17 cellular contexts compared by ENCODE assay signal in the genomic region with DNA sequence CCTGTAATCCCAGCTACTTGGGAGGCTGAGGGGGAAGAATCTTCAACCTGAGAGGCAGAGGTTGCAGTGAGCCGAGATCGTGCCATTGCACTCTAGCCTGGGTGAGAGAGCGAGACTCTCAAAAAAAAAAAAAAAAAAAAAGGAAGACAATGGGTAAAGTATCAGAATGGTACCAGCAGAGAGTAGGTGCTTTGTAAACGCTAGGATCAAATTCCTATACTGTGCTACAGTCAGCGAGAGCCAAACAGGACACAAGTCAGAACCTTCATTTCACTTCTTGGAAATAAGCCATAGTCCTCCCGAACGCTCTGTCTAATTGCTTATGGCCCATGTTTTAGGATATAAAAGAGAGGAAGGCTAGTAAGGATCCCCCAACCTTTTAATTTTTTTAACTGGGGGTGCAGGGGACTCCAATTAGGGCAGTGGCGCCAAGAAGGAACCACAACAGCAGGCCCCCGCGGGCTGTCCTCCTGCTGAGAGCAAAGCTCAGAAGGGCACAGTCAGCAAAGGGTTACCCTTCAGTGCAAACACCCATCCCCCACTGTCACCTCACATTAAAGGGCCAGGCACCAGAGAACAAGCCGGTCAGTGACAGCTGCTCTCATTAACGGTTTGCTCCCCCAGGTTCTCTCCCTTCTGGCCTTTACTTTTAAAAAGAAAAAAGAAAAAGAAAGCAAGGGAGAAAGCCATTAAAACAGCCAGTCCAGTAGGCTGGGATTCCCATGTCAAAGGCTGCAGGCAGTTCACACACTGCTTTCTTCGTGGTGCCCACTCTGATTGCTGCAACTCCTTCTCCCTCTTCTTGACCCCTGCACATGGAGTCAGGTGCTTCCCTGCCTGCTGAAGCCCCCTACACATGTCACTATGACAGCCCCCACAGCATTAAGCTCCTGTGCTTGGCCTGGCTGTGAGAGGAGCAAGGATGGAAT.
DNase-seq lines count a peak whose midpoint lies in the region; ATAC-seq, FAIRE-seq and TF ChIP-seq lines count a peak whose summit lies in the region.
"Had no signal": no experiment of that assay in that cellular context is flagged by ENCODE, and none has a peak within 500 bp of the region (broad histone marks: within the 10 kb centered on the region; RNA-seq: fewer than 3 reads in every experiment).

No MANE protein-coding gene starts in this region.

- no peak for ATAC-seq in omental fat pad (ENCODE audit: low FRiP score)
- ATAC-seq in GM18519 (IDR thresholded peaks at IDR 0.05; ENCODE audit: low FRiP score, unreplicated experiment): no peak
- ATAC-seq: left lung had no signal

- intact Hi-C loops in kidney (cut with DNase I): no loop called here

- peak overlapping the region; percentile 29 to 80 for H3K27ac ChIP-seq in kidney (ENCODE audit: low read depth in 2 of 2, low read length in 2 of 2)
- peak overlapping the region; percentile 29 for H3K27ac ChIP-seq in trophoblast cell (ENCODE audit: low read depth, low read length)

- H4K8ac ChIP-seq in trophoblast cell (ENCODE audit: low read depth, low read length): no peak overlapping the region

- H2AFZ ChIP-seq in trophoblast cell (ENCODE audit: insufficient read depth, low read length, poor library complexity): no peak overlapping the region

- H3K79me2 ChIP-seq in trophoblast cell (ENCODE audit: control insufficient read depth, insufficient read depth, low read length, poor library complexity): peaks cover 7% of the 10 kb centered on the region

- H3K18ac ChIP-seq in trophoblast cell (ENCODE audit: low read length): peak overlapping the region; percentile 34

- DNase-seq in HEK293T (ENCODE audit: extremely low spot score): no peak
- no peak for DNase-seq in adipocyte (ENCODE audit: low read depth)
- DNase-seq in kidney: no peak
- DNase-seq in trophoblast cell: no peak
- DNase-seq in NOMO-1 treated with dmso at 0.1 percent for 144 hours (lab: John Stamatoyannopoulos, UW; ENCODE audit: unreplicated experiment): no peak
- DNase-seq in omental fat pad (ENCODE audit: low spot score): no peak
- no peak for DNase-seq in NCI-H2081 (lab: John Stamatoyannopoulos, UW)
- DNase-seq: activated CD4-positive, alpha-beta T cell treated with anti-CD3 and anti-CD28 coated beads, Interleukin-2, amount 50 U/mL, for 48 hours; activated naive CD8-positive, alpha-beta T cell treated with anti-CD3 and anti-CD28 coated beads for 36 hours; activated T-cell treated with anti-CD3 and anti-CD28 coated beads, Interleukin-2, amount 50 U/mL, for 48 hours; effector memory CD4-positive, alpha-beta T cell; IMR-90; left lung; naive B cell; NCI-H2029 treated with DMSO at 0.1 percent for 48 hours; NCI-H526 had no signal

- H3K9ac ChIP-seq in adipocyte (ENCODE audit: low read length) (peak overlapping the region; percentile 47), kidney (ENCODE audit: low read length in 2 of 2) (peak overlapping the region; percentile 30 to 41), trophoblast cell (ENCODE audit: low read length) (no peak overlapping the region)

- peaks cover 32% of the 10 kb centered on the region for H3K79me1 ChIP-seq in trophoblast cell (ENCODE audit: low read length)

- H3K9me3 ChIP-seq in adipocyte (ENCODE audit: control insufficient read depth, low read length) (no peaks in the 10 kb centered on the region), kidney (ENCODE audit: control insufficient read depth in 1 of 2, low read length in 2 of 2) (no peaks in the 10 kb centered on the region), trophoblast cell (ENCODE audit: insufficient read depth, low read depth, low read length) (no peaks in the 10 kb centered on the region)
- H3K9me3 ChIP-seq: left lung had no signal

- H3K14ac ChIP-seq in trophoblast cell (ENCODE audit: low read length): no peak overlapping the region

- POLR2A ChIA-PET in HEK293T (lab: Yijun Ruan, JAX): no interaction called here

- H3K4ac ChIP-seq in trophoblast cell (ENCODE audit: low read depth, low read length): no peak overlapping the region

- H3K23ac ChIP-seq in trophoblast cell (ENCODE audit: low read length): no peak overlapping the region

- FAIRE-seq in kidney (lab: Jason Lieb, UNC): no peak

- peaks cover 94% of the 10 kb centered on the region for H3K36me3 ChIP-seq in adipocyte (ENCODE audit: control insufficient read depth, insufficient read depth, low read length, severe bottlenecking)
- H3K36me3 ChIP-seq in kidney (ENCODE audit: control insufficient read depth in 1 of 2, insufficient read depth in 2 of 2, low read length in 2 of 2): peaks cover 33 to 59% of the 10 kb centered on the region in 2 donors
- H3K36me3 ChIP-seq in trophoblast cell (ENCODE audit: control insufficient read depth in 1 of 2, insufficient read depth in 2 of 2, low read length in 2 of 2): peaks cover 43 to 69% of the 10 kb centered on the region in 2 experiments

- H4K91ac ChIP-seq in trophoblast cell (ENCODE audit: low read depth, low read length): peak overlapping the region; percentile 16

- TF ChIP-seq CTCF in kidney (IDR thresholded peaks at IDR 0.05; ENCODE audit: borderline replicate concordance, extremely low read depth, insufficient read depth) (no peak), omental fat pad (IDR thresholded peaks at IDR 0.05) (no peak)

- CTCF ChIA-PET in HEK293T (lab: Yijun Ruan, JAX): no interaction called here

- no peak overlapping the region for H3K4me2 ChIP-seq in trophoblast cell (ENCODE audit: low read length)

- peaks cover 66% of the 10 kb centered on the region for H3K4me1 ChIP-seq in adipocyte (ENCODE audit: control insufficient read depth, insufficient read depth, low read length)
- H3K4me1 ChIP-seq in kidney (ENCODE audit: control insufficient read depth in 1 of 2, insufficient read depth in 1 of 2, low read depth in 1 of 2, low read length in 2 of 2): peaks cover 57 to 60% of the 10 kb centered on the region in 2 donors
- peaks cover 37 to 50% of the 10 kb centered on the region in 2 experiments for H3K4me1 ChIP-seq in trophoblast cell (ENCODE audit: control insufficient read depth in 1 of 2, insufficient read depth in 2 of 2, low read length in 2 of 2)

- H4K12ac ChIP-seq in trophoblast cell (ENCODE audit: low read depth, low read length): no peak overlapping the region

- WGBS in trophoblast cell (ENCODE audit: extremely low coverage, insufficient coverage, insufficient read length): no CpG with 5 or more reads among the region's 13 CpGs

- no peak overlapping the region for H2AK5ac ChIP-seq in trophoblast cell (ENCODE audit: low read length)

- no peak overlapping the region for H2BK12ac ChIP-seq in trophoblast cell (ENCODE audit: low read length)

- no peak overlapping the region for H2BK120ac ChIP-seq in trophoblast cell (ENCODE audit: insufficient read depth, low read length, poor library complexity)

- H3K4me3 ChIP-seq in adipocyte (ENCODE audit: low read length) (no peak overlapping the region), kidney (ENCODE audit: low read length in 2 of 2) (no peak overlapping the region), trophoblast cell (ENCODE audit: low read depth, low read length) (no peak overlapping the region)
- H3K4me3 ChIP-seq: left lung had no signal

- H3K27me3 ChIP-seq in adipocyte (replicated peaks; ENCODE audit: control insufficient read depth, insufficient read depth, low read length) (no peaks in the 10 kb centered on the region), trophoblast cell (ENCODE audit: insufficient read depth, low read length) (no peaks in the 10 kb centered on the region)
- H3K27me3 ChIP-seq: left lung had no signal

- no peak overlapping the region for H2BK5ac ChIP-seq in trophoblast cell (ENCODE audit: low read depth, low read length, poor library complexity)

TF ChIP-seq in HEK293T, 16 proteins besides CTCF, POLR2A, EP300 and RAD21:
- TF ChIP-seq HDGF (IDR thresholded peaks at IDR 0.05; ENCODE audit: borderline replicate concordance): no peak
- no peak for TF ChIP-seq FOXK2 (IDR thresholded peaks at IDR 0.05)
- TF ChIP-seq ZNF384 (IDR thresholded peaks at IDR 0.05): peak; percentile 26; the same call in 1 of the 2 replicates
- no peak for TF ChIP-seq ARNT (IDR thresholded peaks at IDR 0.05)
TF ChIP-seq in HEK293T: peak in this region for 1.
